Comparison of ENCODE assay signal across 34 cellular contexts in the genomic region with DNA sequence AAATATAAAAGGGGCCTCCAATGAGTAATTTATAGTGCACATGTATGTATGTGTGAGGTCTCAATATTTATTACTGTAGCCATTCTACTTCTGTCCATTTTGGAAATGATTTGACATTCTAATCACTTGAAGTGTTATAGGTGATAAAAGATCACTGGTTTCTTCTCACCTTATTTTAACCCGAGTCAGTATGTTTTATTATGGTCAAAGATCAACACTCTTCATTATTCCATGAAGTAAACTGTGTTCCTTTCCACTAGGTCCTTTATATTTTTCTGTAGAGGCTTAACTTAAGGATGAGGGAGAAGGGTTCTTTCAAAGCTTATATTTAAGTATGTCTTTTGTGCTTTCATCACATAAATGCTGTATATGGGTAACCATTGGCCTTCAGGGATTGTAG. TPM values are rescaled to one million over a fixed set of nuclear protein-coding genes. Genes with fewer than 3 reads are reported as not detected.
"Had no signal": no experiment of that assay in that cellular context is flagged by ENCODE, and none has a peak within 500 bp of the region (broad histone marks: within the 10 kb centered on the region; RNA-seq: fewer than 3 reads in every experiment).

No MANE protein-coding gene starts in this region.

- DNase-seq: activated CD4-positive, alpha-beta memory T cell treated with anti-CD3 and anti-CD28 coated beads for 36 hours; activated CD4-positive, alpha-beta T cell treated with anti-CD3 and anti-CD28 coated beads for 36 hours; activated CD4-positive, alpha-beta T cell treated with anti-CD3 and anti-CD28 coated beads, Interleukin-2, amount 10 ng/mL, durations not matched to agents 24 days and 14 days; activated CD4-positive, CD25-positive, alpha-beta regulatory T cell; activated CD4-positive, CD25-positive, alpha-beta regulatory T cell treated with anti-CD3 and anti-CD28 coated beads, Interleukin-2, amount 50 U/mL, for 72 hours; activated CD8-positive, alpha-beta memory T cell treated with anti-CD3 and anti-CD28 coated beads, Interleukin-2, amount 10 ng/mL, durations not matched to agents 7 days and 5 days; activated CD8-positive, alpha-beta memory T cell treated with anti-CD3 and anti-CD28 coated beads, Interleukin-2, amount 50 U/mL, for 4 hours; activated CD8-positive, alpha-beta T cell treated with anti-CD3 and anti-CD28 coated beads, Interleukin-2, amount 10 ng/mL, durations not matched to agents 7 days and 5 days; activated effector memory CD4-positive, alpha-beta T cell treated with anti-CD3 and anti-CD28 coated beads, Interleukin-2, amount 50 U/mL, for 16 hours; activated naive CD4-positive, alpha-beta T cell treated with anti-CD3 and anti-CD28 coated beads for 36 hours; activated naive CD8-positive, alpha-beta T cell treated with anti-CD3 and anti-CD28 coated beads for 36 hours; activated naive CD8-positive, alpha-beta T cell treated with anti-CD3 and anti-CD28 coated beads, Interleukin-2, amount 50 U/mL, for 24 hours; activated T-cell treated with anti-CD3 and anti-CD28 coated beads, Interleukin-2, amount 50 U/mL, for 1 hour; activated T-cell treated with anti-CD3 and anti-CD28 coated beads, Interleukin-2, amount 50 U/mL, for 48 hours; adrenal gland; amygdala; aorta; body of pancreas; central memory CD4-positive, alpha-beta T cell; cerebellar nuclear complex; cortex of kidney; dermis blood vessel endothelial cell; effector CD4-positive, alpha-beta T cell; effector memory CD8-positive, alpha-beta T cell; esophagus squamous epithelium; heart left ventricle; T-helper 2 cell had no signal

- ATAC-seq: activated CD4-positive, alpha-beta T cell treated with anti-CD3 and anti-CD28 coated beads for 36 hours; activated CD8-positive, alpha-beta memory T cell treated with anti-CD3 and anti-CD28 coated beads, Interleukin-2, amount 10 ng/mL, durations not matched to agents 7 days and 5 days; activated CD8-positive, alpha-beta T cell treated with anti-CD3 and anti-CD28 coated beads, Interleukin-2, amount 10 ng/mL, durations not matched to agents 7 days and 5 days; activated naive CD8-positive, alpha-beta T cell treated with anti-CD3 and anti-CD28 coated beads, Interleukin-2, amount 50 U/mL, for 24 hours; body of pancreas; effector memory CD8-positive, alpha-beta T cell; heart left ventricle had no signal

- H3K27me3 Mint-ChIP-seq: activated CD4-positive, alpha-beta memory T cell treated with anti-CD3 and anti-CD28 coated beads for 36 hours; activated CD4-positive, alpha-beta T cell treated with anti-CD3 and anti-CD28 coated beads for 36 hours; activated CD4-positive, alpha-beta T cell treated with anti-CD3 and anti-CD28 coated beads, Interleukin-2, amount 10 ng/mL, durations not matched to agents 24 days and 14 days; activated CD8-positive, alpha-beta memory T cell treated with anti-CD3 and anti-CD28 coated beads, Interleukin-2, amount 10 ng/mL, durations not matched to agents 7 days and 5 days; activated naive CD4-positive, alpha-beta T cell treated with anti-CD3 and anti-CD28 coated beads, Interleukin-2, amount 50 U/mL, for 24 hours; activated naive CD8-positive, alpha-beta T cell treated with anti-CD3 and anti-CD28 coated beads for 36 hours; activated naive CD8-positive, alpha-beta T cell treated with anti-CD3 and anti-CD28 coated beads, Interleukin-2, amount 50 U/mL, for 24 hours; effector memory CD8-positive, alpha-beta T cell had no signal

- H3K27ac Mint-ChIP-seq: activated CD4-positive, alpha-beta memory T cell treated with anti-CD3 and anti-CD28 coated beads for 36 hours; activated CD4-positive, alpha-beta T cell treated with anti-CD3 and anti-CD28 coated beads for 36 hours; activated CD4-positive, alpha-beta T cell treated with anti-CD3 and anti-CD28 coated beads, Interleukin-2, amount 10 ng/mL, durations not matched to agents 24 days and 14 days; activated CD8-positive, alpha-beta memory T cell treated with anti-CD3 and anti-CD28 coated beads, Interleukin-2, amount 10 ng/mL, durations not matched to agents 7 days and 5 days; activated CD8-positive, alpha-beta T cell treated with anti-CD3 and anti-CD28 coated beads, Interleukin-2, amount 10 ng/mL, durations not matched to agents 7 days and 5 days; activated naive CD4-positive, alpha-beta T cell treated with anti-CD3 and anti-CD28 coated beads for 36 hours; activated naive CD4-positive, alpha-beta T cell treated with anti-CD3 and anti-CD28 coated beads, Interleukin-2, amount 50 U/mL, for 24 hours; activated naive CD8-positive, alpha-beta T cell treated with anti-CD3 and anti-CD28 coated beads for 36 hours; activated naive CD8-positive, alpha-beta T cell treated with anti-CD3 and anti-CD28 coated beads, Interleukin-2, amount 50 U/mL, for 24 hours; activated T-helper 1 cell treated with anti-CD3 and anti-CD28 coated beads, Interleukin-12 subunit alpha, Interleukin-12 subunit beta, Interleukin-2, Interleukin-4 antibody, amounts not matched to agents 30 ng/mL and 10 ng/mL and 1 ng/mL, durations not matched to agents 14 hours and 24 hours and 36 hours; activated T-helper 2 cell treated with anti-CD3 and anti-CD28 coated beads, Interferon-gamma antibody, Interleukin-2, Interleukin-4, amounts not matched to agents 10 μg/mL and 5 μg/mL and 100 μg/mL, durations not matched to agents 14 hours and 24 hours and 36 hours; effector memory CD8-positive, alpha-beta T cell had no signal

- H3K4me1 ChIP-seq: adrenal gland, body of pancreas, heart left ventricle had no signal

- H3K36me3 Mint-ChIP-seq: activated CD4-positive, alpha-beta memory T cell treated with anti-CD3 and anti-CD28 coated beads for 36 hours; activated CD8-positive, alpha-beta memory T cell treated with anti-CD3 and anti-CD28 coated beads, Interleukin-2, amount 10 ng/mL, durations not matched to agents 7 days and 5 days; activated naive CD4-positive, alpha-beta T cell treated with anti-CD3 and anti-CD28 coated beads, Interleukin-2, amount 50 U/mL, for 24 hours; activated naive CD8-positive, alpha-beta T cell treated with anti-CD3 and anti-CD28 coated beads for 36 hours had no signal

- H3K9me3 ChIP-seq: adrenal gland, body of pancreas, esophagus squamous epithelium, heart left ventricle had no signal

- H3K9me3 Mint-ChIP-seq: activated CD4-positive, alpha-beta T cell treated with anti-CD3 and anti-CD28 coated beads, Interleukin-2, amount 10 ng/mL, durations not matched to agents 24 days and 14 days; activated naive CD8-positive, alpha-beta T cell treated with anti-CD3 and anti-CD28 coated beads for 36 hours; activated T-helper 1 cell treated with anti-CD3 and anti-CD28 coated beads, Interleukin-12 subunit alpha, Interleukin-12 subunit beta, Interleukin-2, Interleukin-4 antibody, amounts not matched to agents 30 ng/mL and 10 ng/mL and 1 ng/mL, durations not matched to agents 14 hours and 24 hours and 36 hours had no signal

- H3K27ac ChIP-seq: adrenal gland, body of pancreas, cardiac muscle cell, heart left ventricle had no signal

- H3K4me3 ChIP-seq: adrenal gland, body of pancreas, cardiac muscle cell, esophagus squamous epithelium, heart left ventricle had no signal

- H3K4me1 Mint-ChIP-seq: activated CD4-positive, alpha-beta T cell treated with anti-CD3 and anti-CD28 coated beads for 36 hours; activated CD4-positive, alpha-beta T cell treated with anti-CD3 and anti-CD28 coated beads, Interleukin-2, amount 10 ng/mL, durations not matched to agents 24 days and 14 days; activated CD8-positive, alpha-beta memory T cell treated with anti-CD3 and anti-CD28 coated beads, Interleukin-2, amount 10 ng/mL, durations not matched to agents 7 days and 5 days; activated naive CD4-positive, alpha-beta T cell treated with anti-CD3 and anti-CD28 coated beads, Interleukin-2, amount 50 U/mL, for 24 hours; activated naive CD8-positive, alpha-beta T cell treated with anti-CD3 and anti-CD28 coated beads for 36 hours; activated naive CD8-positive, alpha-beta T cell treated with anti-CD3 and anti-CD28 coated beads, Interleukin-2, amount 50 U/mL, for 24 hours had no signal

- H3K36me3 ChIP-seq: adrenal gland, cardiac muscle cell, heart left ventricle had no signal

- H3K4me3 Mint-ChIP-seq: activated CD4-positive, alpha-beta memory T cell treated with anti-CD3 and anti-CD28 coated beads for 36 hours; activated CD4-positive, alpha-beta T cell treated with anti-CD3 and anti-CD28 coated beads for 36 hours; activated CD4-positive, alpha-beta T cell treated with anti-CD3 and anti-CD28 coated beads, Interleukin-2, amount 10 ng/mL, durations not matched to agents 24 days and 14 days; activated CD8-positive, alpha-beta memory T cell treated with anti-CD3 and anti-CD28 coated beads, Interleukin-2, amount 10 ng/mL, durations not matched to agents 7 days and 5 days; activated CD8-positive, alpha-beta T cell treated with anti-CD3 and anti-CD28 coated beads, Interleukin-2, amount 10 ng/mL, durations not matched to agents 7 days and 5 days; activated naive CD4-positive, alpha-beta T cell treated with anti-CD3 and anti-CD28 coated beads for 36 hours; activated naive CD4-positive, alpha-beta T cell treated with anti-CD3 and anti-CD28 coated beads, Interleukin-2, amount 50 U/mL, for 24 hours; activated naive CD8-positive, alpha-beta T cell treated with anti-CD3 and anti-CD28 coated beads for 36 hours; activated naive CD8-positive, alpha-beta T cell treated with anti-CD3 and anti-CD28 coated beads, Interleukin-2, amount 50 U/mL, for 24 hours; activated T-helper 1 cell treated with anti-CD3 and anti-CD28 coated beads, Interleukin-12 subunit alpha, Interleukin-12 subunit beta, Interleukin-2, Interleukin-4 antibody, amounts not matched to agents 30 ng/mL and 10 ng/mL and 1 ng/mL, durations not matched to agents 14 hours and 24 hours and 36 hours; effector memory CD8-positive, alpha-beta T cell had no signal

- H3K27me3 ChIP-seq: adrenal gland, body of pancreas, cardiac muscle cell, esophagus squamous epithelium, heart left ventricle had no signal

RNA-seq across cellular contexts. Expression of gene FAM83B, which starts 47.2 kb away (rescaled TPM):
- total RNA-seq: activated CD4-positive, alpha-beta memory T cell treated with anti-CD3 and anti-CD28 coated beads for 36 hours; activated CD4-positive, alpha-beta T cell treated with anti-CD3 and anti-CD28 coated beads for 36 hours; activated CD4-positive, alpha-beta T cell treated with anti-CD3 and anti-CD28 coated beads, Interleukin-2, amount 10 ng/mL, durations not matched to agents 24 days and 14 days; activated CD8-positive, alpha-beta memory T cell treated with anti-CD3 and anti-CD28 coated beads for 36 hours; activated CD8-positive, alpha-beta memory T cell treated with anti-CD3 and anti-CD28 coated beads, Interleukin-2, amount 10 ng/mL, durations not matched to agents 7 days and 5 days; activated CD8-positive, alpha-beta T cell treated with anti-CD3 and anti-CD28 coated beads, Interleukin-2, amount 10 ng/mL, durations not matched to agents 7 days and 5 days; activated naive CD4-positive, alpha-beta T cell treated with anti-CD3 and anti-CD28 coated beads for 36 hours; activated naive CD8-positive, alpha-beta T cell treated with anti-CD3 and anti-CD28 coated beads for 36 hours; activated T-helper 1 cell treated with anti-CD3 and anti-CD28 coated beads, Interleukin-12 subunit alpha, Interleukin-12 subunit beta, Interleukin-2, Interleukin-4 antibody, amounts not matched to agents 30 ng/mL and 10 ng/mL and 1 ng/mL, durations not matched to agents 14 hours and 24 hours and 36 hours; activated T-helper 2 cell treated with anti-CD3 and anti-CD28 coated beads, Interferon-gamma antibody, Interleukin-2, Interleukin-4, amounts not matched to agents 10 μg/mL and 5 μg/mL and 100 μg/mL, durations not matched to agents 14 hours and 24 hours and 36 hours; adrenal gland; aorta; dermis blood vessel endothelial cell; T-helper 1 cell treated with Interleukin-12 subunit alpha and Interleukin-12 subunit beta and Interleukin-4 antibody, amounts not matched to agents 30 ng/mL and 1 ng/mL, for 36 hours had no signal
- polyA plus RNA-seq: adrenal gland, cardiac muscle cell, fibroblast of lung had no signal
